Comparison of ENCODE assay signal across 1 cellular context in genomic region chr21:45350206-45350854, GRCh38.
A peak's percentile ranks its signal among the peaks of the same experiment; 100 is the strongest.
TF ChIP-seq lines count a peak whose summit lies in the region.

No MANE protein-coding gene starts in this region.

TF ChIP-seq in HepG2, 621 proteins besides CTCF, POLR2A, EP300 and RAD21 (continued from another document):
- peak; percentile 92 for TF ChIP-seq MNT (IDR thresholded peaks at IDR 0.05)
TF ChIP-seq in HepG2: peak in this region for 1.
